In the genomic region with DNA sequence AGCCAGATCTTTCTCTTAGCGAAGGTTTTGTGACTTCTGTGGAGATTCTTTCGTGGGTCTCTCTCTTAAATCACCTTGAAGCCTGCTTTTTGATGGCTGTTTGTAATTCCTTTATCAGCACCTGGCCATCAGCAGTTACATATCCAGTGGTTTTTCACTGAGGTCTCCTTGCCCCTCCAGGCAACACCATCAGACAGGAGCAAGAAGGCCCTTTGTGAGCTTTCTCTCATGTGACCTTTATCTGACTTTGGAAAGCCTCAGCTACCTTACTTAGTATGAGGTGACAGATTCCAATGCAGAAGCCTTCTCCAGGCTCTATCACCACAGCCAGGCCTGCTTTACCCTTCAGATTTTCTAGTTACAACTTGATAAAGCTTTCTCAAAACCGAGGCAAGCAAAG, we compare ENCODE assay signal across 20 cellular contexts. TPM values are rescaled to one million over a fixed set of nuclear protein-coding genes. Genes with fewer than 3 reads are reported as not detected.
A peak's percentile ranks its signal among the peaks of the same experiment; 100 is the strongest.
DNase-seq lines count a peak whose midpoint lies in the region; ATAC-seq and TF ChIP-seq lines count a peak whose summit lies in the region.
"Had no signal": no experiment of that assay in that cellular context is flagged by ENCODE, and none has a peak within 500 bp of the region (broad histone marks: within the 10 kb centered on the region; RNA-seq: fewer than 3 reads in every experiment).

No MANE protein-coding gene starts in this region.

- in situ Hi-C loops in transverse colon (cut with MboI; ENCODE audit: low pct_ligation_motif_present in 1 of 4, low pct_unique_long_range_greater_than_20kb in 1 of 4, low sequenced_read_pairs in 3 of 4): no loop called here

- DNase-seq in H7 (no peak), SJSA1 (ENCODE audit: low read depth in 1 of 2, low spot score in 2 of 2) (no peak), islet precursor cell (peak; percentile 85), transverse colon (no peak), dermis blood vessel endothelial cell (no peak), EL (no peak)
- DNase-seq: CD4-positive, CD25-positive, alpha-beta regulatory T cell; COR-L47; GF-D8; KBM-7; NCI-H1092 treated with DMSO at 0.1 percent for 48 hours; NCI-H1436 treated with DMSO at 0.1 percent for 48 hours; NCI-H2029; NCI-H226; NCI-H510A treated with DMSO at 0.1 percent for 48 hours; NCI-H774; Peyer's patch; SJCRH30 had no signal

- no peak for ATAC-seq in GM19324 (IDR thresholded peaks at IDR 0.05; ENCODE audit: low FRiP score, unreplicated experiment)

- H3K27me3 ChIP-seq in H7 (ENCODE audit: control insufficient read depth, insufficient read depth, low read length): no peaks in the 10 kb centered on the region
- no peaks in the 10 kb centered on the region for H3K27me3 ChIP-seq in SJSA1 (replicated peaks)
- H3K27me3 ChIP-seq in transverse colon: no peaks in the 10 kb centered on the region
- H3K27me3 ChIP-seq: Peyer's patch, SJCRH30 had no signal

- TF ChIP-seq POLR2A in transverse colon (IDR thresholded peaks at IDR 0.05): no peak

- TF ChIP-seq EP300 in transverse colon (IDR thresholded peaks at IDR 0.05; ENCODE audit: low read depth): no peak

- H3K36me3 ChIP-seq in H7 (replicated peaks; ENCODE audit: control insufficient read depth, insufficient read depth, low read length): no peaks in the 10 kb centered on the region
- H3K36me3 ChIP-seq in SJSA1: no peaks in the 10 kb centered on the region
- no peaks in the 10 kb centered on the region for H3K36me3 ChIP-seq in transverse colon
- H3K36me3 ChIP-seq: Peyer's patch, SJCRH30 had no signal

- H3K9me3 ChIP-seq in SJSA1 (replicated peaks) (no peaks in the 10 kb centered on the region; the same call in 1 of the 2 replicates), transverse colon (no peaks in the 10 kb centered on the region)
- H3K9me3 ChIP-seq: Peyer's patch, SJCRH30 had no signal

- peak overlapping the region; percentile 20; the same call in 1 of the 2 replicates for H3K27ac ChIP-seq in SJSA1
- H3K27ac ChIP-seq in transverse colon: peak overlapping the region; percentile 30 to 67 (median 59)
- H3K27ac ChIP-seq: Peyer's patch, SJCRH30 had no signal

- 52 to 65% methylated on average over 3 of the region's 3 CpGs for WGBS in transverse colon (ENCODE audit: low coverage in 1 of 2), 2 donors

- intact Hi-C loops in transverse colon (cut with DNase I; ENCODE audit: low total_unique reads): no loop called here

- H3K4me3 ChIP-seq in H7 (ENCODE audit: insufficient read depth, low read depth, low read length) (peak overlapping the region; percentile 23; the same call in 1 of the 2 replicates), SJSA1 (no peak overlapping the region), transverse colon (no peak overlapping the region)
- H3K4me3 ChIP-seq: Peyer's patch, SJCRH30 had no signal

- H3K4me1 ChIP-seq in SJSA1 (replicated peaks) (peaks cover 21% of the 10 kb centered on the region), transverse colon (peaks cover 0 to 21% (median 12%) of the 10 kb centered on the region in 4 donors)
- H3K4me1 ChIP-seq: Peyer's patch, SJCRH30 had no signal

- no peak for TF ChIP-seq CTCF in transverse colon (IDR thresholded peaks at IDR 0.05)

RNA-seq across cellular contexts. Expression of gene P3H2, which starts 30.0 kb away (rescaled TPM):
- total RNA-seq in H7 (2014; rRNA removed; shearing (Covaris generic)): 44.7 and 72.7 TPM in 2 replicates
- 166 and 188 TPM in 2 replicates for total RNA-seq in SJSA1 (2014; rRNA removed; shearing (Covaris generic))
- total RNA-seq in transverse colon: 100 to 1,000 TPM in 1 of 4 donors, 10 to 100 TPM in 3; 26.6 to 153 (median 54.3) TPM
- total RNA-seq in dermis blood vessel endothelial cell: 13.1 and 18.5 TPM in 2 replicates
- total RNA-seq: CD4-positive, CD25-positive, alpha-beta regulatory T cell; HepG2 had no signal
